Comparison of ENCODE assay signal across 11 cellular contexts in genomic region chr11:22337571-22338464, GRCh38. TPM values are rescaled to one million over a fixed set of nuclear protein-coding genes. Genes with fewer than 3 reads are reported as not detected.
DNase-seq lines count a peak whose midpoint lies in the region; ATAC-seq lines count a peak whose summit lies in the region.
"Had no signal": no experiment of that assay in that cellular context is flagged by ENCODE, and none has a peak within 500 bp of the region (broad histone marks: within the 10 kb centered on the region; RNA-seq: fewer than 3 reads in every experiment).

SLC17A6 (plus strand) TSS chr11:22338381; CDS start chr11:22338534, 153 bp downstream.

- POLR2A ChIA-PET in CD8-positive, alpha-beta memory T cell (lab: Charles Lee): no interaction called here

- peaks cover 6% of the 10 kb centered on the region for H3K4me1 Mint-ChIP-seq in activated naive CD8-positive, alpha-beta T cell treated with anti-CD3 and anti-CD28 coated beads, Interleukin-2, amount 50 U/mL, for 24 hours
- peaks cover 4 to 12% (median 10%) of the 10 kb centered on the region in 3 donors for H3K4me1 Mint-ChIP-seq in CD8-positive, alpha-beta memory T cell

- no peak within 1 kb of the TSS for H3K4ac ChIP-seq in mesenchymal stem cell (ENCODE audit: low read depth in 1 of 2, low read length in 2 of 2)

- H3K4me3 Mint-ChIP-seq in activated naive CD8-positive, alpha-beta T cell treated with anti-CD3 and anti-CD28 coated beads, Interleukin-2, amount 50 U/mL, for 24 hours: no peak within 1 kb of the TSS
- H3K4me3 Mint-ChIP-seq in CD8-positive, alpha-beta memory T cell: no peak within 1 kb of the TSS

- H3K9me3 Mint-ChIP-seq in activated naive CD8-positive, alpha-beta T cell treated with anti-CD3 and anti-CD28 coated beads, Interleukin-2, amount 50 U/mL, for 24 hours: no peaks in the 10 kb centered on the region
- H3K9me3 Mint-ChIP-seq in CD8-positive, alpha-beta memory T cell: peaks cover 0 to 12% (median 7%) of the 10 kb centered on the region in 5 donors

- no peak within 1 kb of the TSS for H4K8ac ChIP-seq in mesenchymal stem cell (ENCODE audit: low read length)

- no peak within 1 kb of the TSS for H2AK5ac ChIP-seq in mesenchymal stem cell (ENCODE audit: low read length, severe bottlenecking)

- no peak within 1 kb of the TSS for H2BK5ac ChIP-seq in mesenchymal stem cell (ENCODE audit: low read depth, low read length, poor library complexity, severe bottlenecking)

- no peak within 1 kb of the TSS for H3K14ac ChIP-seq in mesenchymal stem cell (ENCODE audit: low read length in 2 of 2)

- H2BK15ac ChIP-seq in mesenchymal stem cell (ENCODE audit: low read depth, poor library complexity, severe bottlenecking): no peak within 1 kb of the TSS

- H3K9me3 ChIP-seq in MG63: no peaks in the 10 kb centered on the region
- no peaks in the 10 kb centered on the region for H3K9me3 ChIP-seq in mesenchymal stem cell (ENCODE audit: control insufficient read depth, low read length)
- no peaks in the 10 kb centered on the region for H3K9me3 ChIP-seq in CD8-positive, alpha-beta memory T cell (ENCODE audit: low read length)
- H3K9me3 ChIP-seq: SJSA1, thoracic aorta had no signal

- H3K27ac ChIP-seq in mesenchymal stem cell (ENCODE audit: low read length, poor library complexity, severe bottlenecking): no peak within 1 kb of the TSS
- H3K27ac ChIP-seq in CD8-positive, alpha-beta memory T cell (ENCODE audit: low read depth, low read length): no peak within 1 kb of the TSS
- H3K27ac ChIP-seq: SJSA1, thoracic aorta had no signal

- peaks cover 4% of the 10 kb centered on the region for H3K36me3 Mint-ChIP-seq in activated naive CD8-positive, alpha-beta T cell treated with anti-CD3 and anti-CD28 coated beads, Interleukin-2, amount 50 U/mL, for 24 hours (ENCODE audit: low read depth)
- H3K36me3 Mint-ChIP-seq in CD8-positive, alpha-beta memory T cell: no peaks in the 10 kb centered on the region

- H3K36me3 ChIP-seq in MG63 (no peaks in the 10 kb centered on the region), mesenchymal stem cell (ENCODE audit: control insufficient read depth in 1 of 2, insufficient read depth in 2 of 2, low read depth in 1 of 2, low read length in 2 of 2) (no peaks in the 10 kb centered on the region)
- H3K36me3 ChIP-seq in CD8-positive, alpha-beta memory T cell (ENCODE audit: insufficient read depth, low read length): no peaks in the 10 kb centered on the region
- H3K36me3 ChIP-seq: SJSA1, thoracic aorta had no signal

- H3K23ac ChIP-seq in mesenchymal stem cell (ENCODE audit: low read length in 2 of 2): no peak within 1 kb of the TSS

- WGBS in mesenchymal stem cell: 3% methylated on average over 26 of the region's 26 CpGs

- no peak within 1 kb of the TSS for H2BK120ac ChIP-seq in mesenchymal stem cell (ENCODE audit: low read depth, low read length)

- no peak within 1 kb of the TSS for H3K27ac Mint-ChIP-seq in activated naive CD8-positive, alpha-beta T cell treated with anti-CD3 and anti-CD28 coated beads, Interleukin-2, amount 50 U/mL, for 24 hours
- H3K27ac Mint-ChIP-seq in CD8-positive, alpha-beta memory T cell: no peak within 1 kb of the TSS

- no peaks in the 10 kb centered on the region for H3K27me3 ChIP-seq in MG63
- peaks cover 48 to 53% of the 10 kb centered on the region in 2 experiments for H3K27me3 ChIP-seq in mesenchymal stem cell (ENCODE audit: control insufficient read depth in 1 of 2, insufficient read depth in 1 of 2, low read length in 2 of 2)
- peaks cover 29% of the 10 kb centered on the region for H3K27me3 ChIP-seq in CD8-positive, alpha-beta memory T cell (ENCODE audit: insufficient read depth, low read length, poor library complexity, severe bottlenecking)
- H3K27me3 ChIP-seq: SJSA1 had no signal

- peaks cover 62% of the 10 kb centered on the region for H3K27me3 Mint-ChIP-seq in activated naive CD8-positive, alpha-beta T cell treated with anti-CD3 and anti-CD28 coated beads, Interleukin-2, amount 50 U/mL, for 24 hours
- H3K27me3 Mint-ChIP-seq in CD8-positive, alpha-beta memory T cell: peaks cover 36 to 62% of the 10 kb centered on the region in 2 donors

- DNase-seq in NCI-H146 (lab: John Stamatoyannopoulos, UW) (peak; percentile 25), NCI-H146 treated with DMSO at 0.1 percent for 48 hours (lab: John Stamatoyannopoulos, UW; ENCODE audit: unreplicated experiment) (no peak), MG63 (peak; percentile 9), mesenchymal stem cell (peak; percentile 26), SHP77 (lab: John Stamatoyannopoulos, UW) (no peak), NCI-H1930 (lab: John Stamatoyannopoulos, UW) (no peak)
- DNase-seq in activated naive CD8-positive, alpha-beta T cell treated with anti-CD3 and anti-CD28 coated beads, Interleukin-2, amount 50 U/mL, for 24 hours: peak; percentile 15
- DNase-seq in CD8-positive, alpha-beta memory T cell: no peak

- ATAC-seq in activated naive CD8-positive, alpha-beta T cell treated with anti-CD3 and anti-CD28 coated beads, Interleukin-2, amount 50 U/mL, for 24 hours: no peak

- no peak within 1 kb of the TSS for H4K91ac ChIP-seq in mesenchymal stem cell (ENCODE audit: low read length)

- H3K4me3 ChIP-seq in MG63 (no peak within 1 kb of the TSS), mesenchymal stem cell (ENCODE audit: insufficient read depth in 1 of 2, low read depth in 1 of 2, low read length in 2 of 2) (no peak within 1 kb of the TSS)
- no peak within 1 kb of the TSS for H3K4me3 ChIP-seq in CD8-positive, alpha-beta memory T cell (ENCODE audit: low read length)
- H3K4me3 ChIP-seq: SJSA1, thoracic aorta had no signal

- no peaks in the 10 kb centered on the region for H3K4me1 ChIP-seq in mesenchymal stem cell (ENCODE audit: control insufficient read depth, insufficient read depth, low read depth, low read length)
- no peaks in the 10 kb centered on the region for H3K4me1 ChIP-seq in CD8-positive, alpha-beta memory T cell (ENCODE audit: insufficient read depth, low read length)
- H3K4me1 ChIP-seq: SJSA1 had no signal

- H2AFZ ChIP-seq in mesenchymal stem cell (ENCODE audit: low read depth, low read length): no peak within 1 kb of the TSS

- H3K18ac ChIP-seq in mesenchymal stem cell (ENCODE audit: low read depth in 1 of 2, low read length in 2 of 2): no peak within 1 kb of the TSS

- CTCF ChIA-PET in CD8-positive, alpha-beta memory T cell (lab: Charles Lee): no interaction called here

- H3K4me2 ChIP-seq in mesenchymal stem cell (ENCODE audit: low read length, poor library complexity, severe bottlenecking): no peak within 1 kb of the TSS

- no peak within 1 kb of the TSS for H3K9ac ChIP-seq in mesenchymal stem cell (ENCODE audit: low read length)

- H2BK12ac ChIP-seq in mesenchymal stem cell (ENCODE audit: low read length in 2 of 2): no peak within 1 kb of the TSS

- H3K79me1 ChIP-seq in mesenchymal stem cell (replicated peaks; ENCODE audit: low read length, poor library complexity, severe bottlenecking): no peaks in the 10 kb centered on the region

RNA-seq across cellular contexts. Expression of gene SLC17A6, which starts in this region (rescaled TPM):
- not detected in 2 replicates for total RNA-seq in MG63 (2014; rRNA removed; shearing (Covaris generic); ENCODE audit: low replicate concordance)
- not detected for polyA plus RNA-seq in mesenchymal stem cell (2013, experiment 1 of 2)
- polyA plus RNA-seq in mesenchymal stem cell (2013, experiment 2 of 2): not detected
- not detected for total RNA-seq in CD8-positive, alpha-beta memory T cell
- not detected for polyA plus RNA-seq in CD8-positive, alpha-beta memory T cell
- total RNA-seq: kidney epithelial cell, SJSA1, thoracic aorta had no signal

Comparison
In these comparisons a context has a peak if more than half of its experiments do, and no peak if none do; other contexts are left out.
1. DNase-seq: peak in NCI-H146 (single experiment), activated naive CD8-positive, alpha-beta T cell treated with anti-CD3 and anti-CD28 coated beads, Interleukin-2, amount 50 U/mL, for 24 hours (single experiment) and mesenchymal stem cell (single experiment); none in NCI-H146 treated with DMSO at 0.1 percent for 48 hours (single experiment), SHP77 (0 of 2), CD8-positive, alpha-beta memory T cell (0 of 5) and NCI-H1930 (0 of 2).
2. Peak in DNase-seq in MG63; RNA of the gene not detected or under 1 TPM.